8 cellular contexts compared by ENCODE assay signal in genomic region chr14:77607741-77608302, GRCh38. TPM values are rescaled to one million over a fixed set of nuclear protein-coding genes. Genes with fewer than 3 reads are reported as not detected.
DNase-seq lines count a peak whose midpoint lies in the region; ATAC-seq, FAIRE-seq and TF ChIP-seq lines count a peak whose summit lies in the region.

No MANE protein-coding gene starts in this region.

- FAIRE-seq in GM18507 (lab: Jason Lieb, UNC), result peak; percentile 79

- WGBS in prostate gland, result 69% methylated on average over 9 of the region's 9 CpGs

- peaks cover 61% of the 10 kb centered on the region for H3K4me1 ChIP-seq in mucosa of stomach (ENCODE audit: control insufficient read depth, insufficient read depth, low read length)
- no peaks in the 10 kb centered on the region for H3K4me1 ChIP-seq in prostate gland (replicated peaks)

- TF ChIP-seq CTCF in prostate gland (IDR thresholded peaks at IDR 0.05), result no peak

- no peak overlapping the region for H3K4me3 ChIP-seq in mucosa of stomach (ENCODE audit: low read length)
- H3K4me3 ChIP-seq in prostate gland, result no peak overlapping the region

- ATAC-seq in HG02981 (IDR thresholded peaks at IDR 0.05; ENCODE audit: unreplicated experiment), result peak; percentile 44
- ATAC-seq in GM18505 (IDR thresholded peaks at IDR 0.05; ENCODE audit: unreplicated experiment), result no peak

- no peaks in the 10 kb centered on the region for H3K9me3 ChIP-seq in mucosa of stomach (ENCODE audit: control insufficient read depth, low read length)
- H3K9me3 ChIP-seq in prostate gland, result no peaks in the 10 kb centered on the region

- H3K27ac ChIP-seq in prostate gland, result no peak overlapping the region

- POLR2A ChIA-PET in HEK293T (lab: Yijun Ruan, JAX), result no interaction called here

- CTCF ChIA-PET in HEK293T (lab: Yijun Ruan, JAX), result interaction anchor here (0.8 to 1.3 kb wide), 4 partner anchors 15 to 554 kb away, joined by 3 to 6 read pairs (median 4); no protein-coding TSS in a partner anchor

- intact Hi-C loops in prostate gland (cut with DNase I), result no loop called here

- H3K36me3 ChIP-seq in mucosa of stomach (ENCODE audit: control insufficient read depth, insufficient read depth, low read length) (no peaks in the 10 kb centered on the region), prostate gland (no peaks in the 10 kb centered on the region)

- DNase-seq in GM18507 (ENCODE audit: extremely low spot score, insufficient read length, low read depth) (no peak), prostate gland (ENCODE audit: low spot score) (no peak), HuH-7 (ENCODE audit: low spot score) (no peak), HEK293T (ENCODE audit: extremely low spot score) (no peak)
- peak; percentile 29 to 37 for DNase-seq in activated T-cell treated with anti-CD3 and anti-CD28 coated beads, Interleukin-2, amount 50 U/mL, for 48 hours

- H3K27me3 ChIP-seq in mucosa of stomach (ENCODE audit: control insufficient read depth, insufficient read depth, low read length), result no peaks in the 10 kb centered on the region
- no peaks in the 10 kb centered on the region for H3K27me3 ChIP-seq in prostate gland (replicated peaks; ENCODE audit: insufficient read depth)

- TF ChIP-seq POLR2A in prostate gland (IDR thresholded peaks at IDR 0.05) (no peak), GM18505 (IDR thresholded peaks at IDR 0.05; ENCODE audit: borderline replicate concordance, extremely low read depth, insufficient read depth, insufficient read length) (no peak)

- H3K9ac ChIP-seq in mucosa of stomach (ENCODE audit: low read length), result peak overlapping the region; percentile 7

TF ChIP-seq in HEK293T, 16 proteins besides CTCF, POLR2A, EP300 and RAD21:
- TF ChIP-seq FOXK2 (IDR thresholded peaks at IDR 0.05) (no peak), ELF4 (IDR thresholded peaks at IDR 0.05) (no peak), SUZ12 (IDR thresholded peaks at IDR 0.05) (no peak), FOXM1 (IDR thresholded peaks at IDR 0.05; ENCODE audit: borderline replicate concordance) (no peak)
- TF ChIP-seq, protein P1, sequence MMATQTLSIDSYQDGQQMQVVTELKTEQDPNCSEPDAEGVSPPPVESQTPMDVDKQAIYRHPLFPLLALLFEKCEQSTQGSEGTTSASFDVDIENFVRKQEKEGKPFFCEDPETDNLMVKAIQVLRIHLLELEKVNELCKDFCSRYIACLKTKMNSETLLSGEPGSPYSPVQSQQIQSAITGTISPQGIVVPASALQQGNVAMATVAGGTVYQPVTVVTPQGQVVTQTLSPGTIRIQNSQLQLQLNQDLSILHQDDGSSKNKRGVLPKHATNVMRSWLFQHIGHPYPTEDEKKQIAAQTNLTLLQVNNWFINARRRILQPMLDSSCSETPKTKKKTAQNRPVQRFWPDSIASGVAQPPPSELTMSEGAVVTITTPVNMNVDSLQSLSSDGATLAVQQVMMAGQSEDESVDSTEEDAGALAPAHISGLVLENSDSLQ (IDR thresholded peaks at IDR 0.05), result no peak

RNA-seq across cellular contexts. Expression of gene SPTLC2, which starts 8.6 kb away (rescaled TPM):
- 10 to 100 TPM; 20.0 to 24.5 TPM for total RNA-seq in prostate gland

Comparison
In these comparisons a context has a peak if more than half of its experiments do, and no peak if none do; other contexts are left out.
1. DNase-seq: peak in activated T-cell treated with anti-CD3 and anti-CD28 coated beads, Interleukin-2, amount 50 U/mL, for 48 hours (2 of 2); none in GM18507 (single experiment), prostate gland (single experiment), HuH-7 (single experiment) and HEK293T (single experiment).